In genomic region chr4:57102050-57102564, GRCh38 we compare ENCODE assay signal across 9 cellular contexts. TPM values are rescaled to one million over a fixed set of nuclear protein-coding genes. Genes with fewer than 3 reads are reported as not detected.
DNase-seq lines count a peak whose midpoint lies in the region; ATAC-seq, FAIRE-seq and TF ChIP-seq lines count a peak whose summit lies in the region.
"Had no signal": no experiment of that assay in that cellular context is flagged by ENCODE, and none has a peak within 500 bp of the region (broad histone marks: within the 10 kb centered on the region; RNA-seq: fewer than 3 reads in every experiment).

No MANE protein-coding gene starts in this region.

- H3K27ac Mint-ChIP-seq in activated T-cell treated with anti-CD3 and anti-CD28 coated beads, Interleukin-2, amount 50 U/mL, for 24 hours, result no peak overlapping the region
- H3K27ac Mint-ChIP-seq in endothelial cell (ENCODE audit: unreplicated experiment), result no peak overlapping the region
- H3K27ac Mint-ChIP-seq: activated T-helper 2 cell treated with anti-CD3 and anti-CD28 coated beads, Interferon-gamma antibody, Interleukin-2, Interleukin-4, amounts not matched to agents 10 μg/mL and 5 μg/mL and 100 μg/mL, durations not matched to agents 14 hours and 24 hours and 36 hours had no signal

- CTCF ChIA-PET in AG04450 (lab: Charles Lee), result interaction anchor here (3.5 to 3.8 kb wide), 2 partner anchors 61 to 64 kb away, joined by 18 to 24 read pairs; no protein-coding TSS in a partner anchor

- intact Hi-C loops in Right ventricle myocardium superior (cut with DNase I), result no loop called here
- intact Hi-C loops in pancreas (cut with DNase I), result no loop called here

- DNase-seq in AG04450 (ENCODE audit: low read depth, low spot score), result peak; percentile 68
- peak; percentile 95 for DNase-seq in amniotic epithelial cell (ENCODE audit: low read depth)
- DNase-seq in Right ventricle myocardium superior, result peak; percentile 57
- DNase-seq in pancreas, result peak in 1 of 6 donors; percentile 27
- no peak for DNase-seq in activated T-cell treated with anti-CD3 and anti-CD28 coated beads, Interleukin-2, amount 50 U/mL, for 24 hours
- no peak for DNase-seq in endothelial cell (ENCODE audit: low spot score)
- DNase-seq in NCI-H2196 treated with DMSO at 0.1 percent for 48 hours (lab: John Stamatoyannopoulos, UW; ENCODE audit: unreplicated experiment), result no peak
- no peak for DNase-seq in GOT3 (lab: John Stamatoyannopoulos, UW)

- peak overlapping the region; percentile 69 for H3K27ac ChIP-seq in AG04450 (ENCODE audit: low read depth, low read length)
- peak overlapping the region in 2 of 4 donors; percentile 44 to 60 for H3K27ac ChIP-seq in pancreas

- no peaks in the 10 kb centered on the region for H3K36me3 ChIP-seq in pancreas

- ATAC-seq in Right ventricle myocardium superior (ENCODE audit: poor library complexity), result peak; percentile 84
- peak; percentile 28 to 63 (median 55) for ATAC-seq in pancreas

- no peak for FAIRE-seq in pancreas (lab: Jason Lieb, UNC)

- peaks cover 0 to 9% (median 0%) of the 10 kb centered on the region in 3 donors for H3K4me1 ChIP-seq in pancreas

- 39 to 61% methylated on average over 4 of the region's 4 CpGs for WGBS in pancreas, 2 donors

- POLR2A ChIA-PET in AG04450 (lab: Yijun Ruan, JAX), result interaction anchor here (1.0 to 2.1 kb wide), 4 partner anchors 9 to 125 kb away, joined by 4 to 16 read pairs (median 6); partner anchors contain the start of genes IGFBP7 and NOA1

- peaks cover 19% of the 10 kb centered on the region for H3K27me3 Mint-ChIP-seq in activated T-cell treated with anti-CD3 and anti-CD28 coated beads, Interleukin-2, amount 50 U/mL, for 24 hours
- H3K27me3 Mint-ChIP-seq in endothelial cell (ENCODE audit: unreplicated experiment), result no peaks in the 10 kb centered on the region

- H3K9me3 Mint-ChIP-seq in activated T-cell treated with anti-CD3 and anti-CD28 coated beads, Interleukin-2, amount 50 U/mL, for 24 hours, result no peaks in the 10 kb centered on the region
- H3K9me3 Mint-ChIP-seq in endothelial cell (ENCODE audit: unreplicated experiment), result no peaks in the 10 kb centered on the region
- H3K9me3 Mint-ChIP-seq: activated T-helper 2 cell treated with anti-CD3 and anti-CD28 coated beads, Interferon-gamma antibody, Interleukin-2, Interleukin-4, amounts not matched to agents 10 μg/mL and 5 μg/mL and 100 μg/mL, durations not matched to agents 14 hours and 24 hours and 36 hours had no signal

- no peaks in the 10 kb centered on the region for H3K4me1 Mint-ChIP-seq in activated T-cell treated with anti-CD3 and anti-CD28 coated beads, Interleukin-2, amount 50 U/mL, for 24 hours (ENCODE audit: low read depth)
- H3K4me1 Mint-ChIP-seq in endothelial cell (ENCODE audit: unreplicated experiment), result peaks cover 20% of the 10 kb centered on the region

- H3K27me3 ChIP-seq in AG04450 (ENCODE audit: control insufficient read depth, insufficient read depth, low read length) (no peaks in the 10 kb centered on the region), pancreas (no peaks in the 10 kb centered on the region)

- no peak for TF ChIP-seq CTCF in AG04450 (IDR thresholded peaks at IDR 0.05; ENCODE audit: low read depth, low read length)
- no peak for TF ChIP-seq CTCF in pancreas (IDR thresholded peaks at IDR 0.05)
- no peak for TF ChIP-seq CTCF in endothelial cell (IDR thresholded peaks at IDR 0.05; ENCODE audit: unreplicated experiment)

- H3K36me3 Mint-ChIP-seq in activated T-cell treated with anti-CD3 and anti-CD28 coated beads, Interleukin-2, amount 50 U/mL, for 24 hours (ENCODE audit: low read depth), result no peaks in the 10 kb centered on the region
- no peaks in the 10 kb centered on the region for H3K36me3 Mint-ChIP-seq in endothelial cell (ENCODE audit: low read depth, unreplicated experiment)

- H3K4me3 ChIP-seq in AG04450 (ENCODE audit: low read depth, low read length), result no peak overlapping the region
- H3K4me3 ChIP-seq in pancreas, result no peak overlapping the region

- H3K4me3 Mint-ChIP-seq in activated T-cell treated with anti-CD3 and anti-CD28 coated beads, Interleukin-2, amount 50 U/mL, for 24 hours, result no peak overlapping the region
- H3K4me3 Mint-ChIP-seq in endothelial cell (ENCODE audit: unreplicated experiment), result no peak overlapping the region

- H3K9me3 ChIP-seq in AG04450 (ENCODE audit: control insufficient read depth, insufficient read depth, low read length), result no peaks in the 10 kb centered on the region; the same call in 1 of the 2 replicates
- H3K9me3 ChIP-seq in pancreas, result no peaks in the 10 kb centered on the region

RNA-seq across cellular contexts. Expression of gene IGFBP7, which starts 8.1 kb away (rescaled TPM):
- polyA plus RNA-seq in AG04450 (2011; rRNA removed) (610 and 655 TPM in 2 replicates), pancreas (100 to 1,000 TPM; 156 to 186 TPM)
- 54.8 and 57.3 TPM in 2 replicates for polyA minus RNA-seq in AG04450 (2011; rRNA and poly(A)+ RNA removed)
- total RNA-seq in Right ventricle myocardium superior (769 TPM), pancreas (100 to 1,000 TPM in 3 of 6 donors, 10 to 100 TPM in 3; 49.4 to 324 (median 120) TPM), endothelial cell (ENCODE audit: unreplicated experiment) (7.6 TPM)
- total RNA-seq: activated T-helper 2 cell treated with anti-CD3 and anti-CD28 coated beads, Interferon-gamma antibody, Interleukin-2, Interleukin-4, amounts not matched to agents 10 μg/mL and 5 μg/mL and 100 μg/mL, durations not matched to agents 14 hours and 24 hours and 36 hours had no signal

Comparison
In these comparisons a context has a peak if more than half of its experiments do, and no peak if none do; other contexts are left out.
1. DNase-seq: peak in AG04450 (single experiment), amniotic epithelial cell (single experiment) and Right ventricle myocardium superior (single experiment); none in activated T-cell treated with anti-CD3 and anti-CD28 coated beads, Interleukin-2, amount 50 U/mL, for 24 hours (single experiment), endothelial cell (single experiment), NCI-H2196 treated with DMSO at 0.1 percent for 48 hours (single experiment) and GOT3 (single experiment).